In genomic region chrX:26918633-26919032, GRCh38 we compare ENCODE assay signal across 8 cellular contexts.
DNase-seq lines count a peak whose midpoint lies in the region; ATAC-seq and TF ChIP-seq lines count a peak whose summit lies in the region.

No MANE protein-coding gene starts in this region.

- no peak overlapping the region for H3K4ac ChIP-seq in trophoblast cell (ENCODE audit: low read depth, low read length)

- WGBS in trophoblast cell (ENCODE audit: extremely low coverage, insufficient coverage, insufficient read length), result no CpG with 5 or more reads among the region's 4 CpGs

- H2BK5ac ChIP-seq in trophoblast cell (ENCODE audit: low read depth, low read length, poor library complexity), result no peak overlapping the region

- DNase-seq in NCI-H1105 treated with DMSO at 0.1 percent for 48 hours (lab: John Stamatoyannopoulos, UW), result peak; percentile 1
- DNase-seq in NCI-H1105 (lab: John Stamatoyannopoulos, UW), result no peak
- DNase-seq in brain microvascular endothelial cell, result peak; percentile 63
- peak; percentile 7 to 15 for DNase-seq in trophoblast cell
- DNase-seq in C1 segment of cervical spinal cord (lab: John Stamatoyannopoulos, UW), result no peak
- no peak for DNase-seq in Right ventricle myocardium inferior (ENCODE audit: missing footprints)

- no peak overlapping the region for H3K23ac ChIP-seq in trophoblast cell (ENCODE audit: low read length)

- intact Hi-C loops in Right ventricle myocardium inferior (cut with DNase I), result no loop called here

- H3K4me1 ChIP-seq in KMS-11 (ENCODE audit: low read depth, poor library complexity, severe bottlenecking), result no peaks in the 10 kb centered on the region
- no peaks in the 10 kb centered on the region for H3K4me1 ChIP-seq in trophoblast cell (ENCODE audit: control insufficient read depth in 1 of 2, insufficient read depth in 2 of 2, low read length in 2 of 2)

- TF ChIP-seq CTCF in KMS-11 (conservative IDR thresholded peaks at IDR 0.05; ENCODE audit: low read depth, low read length) (peak; percentile 30; the same call in 1 of the 2 replicates), brain microvascular endothelial cell (IDR thresholded peaks at IDR 0.05; ENCODE audit: low read depth, low read length, missing control alignments) (peak; percentile 59)

- ATAC-seq in HG03378 (IDR thresholded peaks at IDR 0.05; ENCODE audit: unreplicated experiment) (no peak), Right ventricle myocardium inferior (no peak)

- H3K27me3 ChIP-seq in KMS-11 (ENCODE audit: insufficient read depth, low read depth), result no peaks in the 10 kb centered on the region
- H3K27me3 ChIP-seq in brain microvascular endothelial cell (replicated peaks), result no peaks in the 10 kb centered on the region
- H3K27me3 ChIP-seq in trophoblast cell (ENCODE audit: insufficient read depth, low read length), result no peaks in the 10 kb centered on the region

- H2AK5ac ChIP-seq in trophoblast cell (ENCODE audit: low read length), result no peak overlapping the region

- H4K91ac ChIP-seq in trophoblast cell (ENCODE audit: low read depth, low read length), result no peak overlapping the region

- H3K18ac ChIP-seq in trophoblast cell (ENCODE audit: low read length), result no peak overlapping the region

- H3K14ac ChIP-seq in trophoblast cell (ENCODE audit: low read length), result no peak overlapping the region

- H4K12ac ChIP-seq in trophoblast cell (ENCODE audit: low read depth, low read length), result no peak overlapping the region

- no peak overlapping the region for H3K4me3 ChIP-seq in KMS-11 (IDR thresholded peaks at IDR 0.05; ENCODE audit: insufficient read depth, low read depth, low read length)
- no peak overlapping the region for H3K4me3 ChIP-seq in brain microvascular endothelial cell (ENCODE audit: low read depth, low read length)
- H3K4me3 ChIP-seq in trophoblast cell (ENCODE audit: low read depth, low read length), result no peak overlapping the region

- no peak overlapping the region for H2BK12ac ChIP-seq in trophoblast cell (ENCODE audit: low read length)

- H3K27ac ChIP-seq in KMS-11 (no peak overlapping the region), brain microvascular endothelial cell (no peak overlapping the region), trophoblast cell (ENCODE audit: low read depth, low read length) (no peak overlapping the region)

- no peak overlapping the region for H2AFZ ChIP-seq in KMS-11 (ENCODE audit: low read depth)
- H2AFZ ChIP-seq in trophoblast cell (ENCODE audit: insufficient read depth, low read length, poor library complexity), result no peak overlapping the region

- no peaks in the 10 kb centered on the region for H3K79me1 ChIP-seq in trophoblast cell (ENCODE audit: low read length)

- H3K9ac ChIP-seq in KMS-11, result no peak overlapping the region
- no peak overlapping the region for H3K9ac ChIP-seq in trophoblast cell (ENCODE audit: low read length)

- no peak overlapping the region for H3K4me2 ChIP-seq in KMS-11
- H3K4me2 ChIP-seq in trophoblast cell (ENCODE audit: low read length), result no peak overlapping the region

- no peak overlapping the region for H4K8ac ChIP-seq in trophoblast cell (ENCODE audit: low read depth, low read length)

- in situ Hi-C loops in brain microvascular endothelial cell (cut with HindIII; ENCODE audit: low pct_ligation_motif_present, low sequenced_read_pairs), result no loop called here

- no peak overlapping the region for H2BK120ac ChIP-seq in trophoblast cell (ENCODE audit: insufficient read depth, low read length, poor library complexity)

- no peaks in the 10 kb centered on the region for H3K36me3 ChIP-seq in KMS-11 (ENCODE audit: insufficient read depth)
- no peaks in the 10 kb centered on the region for H3K36me3 ChIP-seq in brain microvascular endothelial cell (replicated peaks)
- H3K36me3 ChIP-seq in trophoblast cell (ENCODE audit: control insufficient read depth in 1 of 2, insufficient read depth in 2 of 2, low read length in 2 of 2), result no peaks in the 10 kb centered on the region

- no peaks in the 10 kb centered on the region for H4K20me1 ChIP-seq in KMS-11 (ENCODE audit: insufficient read depth)

- no peaks in the 10 kb centered on the region for H3K9me3 ChIP-seq in trophoblast cell (ENCODE audit: insufficient read depth, low read depth, low read length)

- H3K79me2 ChIP-seq in KMS-11 (ENCODE audit: insufficient read depth, low read depth) (no peaks in the 10 kb centered on the region), trophoblast cell (ENCODE audit: control insufficient read depth, insufficient read depth, low read length, poor library complexity) (no peaks in the 10 kb centered on the region)

Comparison
In these comparisons a context has a peak if more than half of its experiments do, and no peak if none do; other contexts are left out.
1. DNase-seq: peak in NCI-H1105 treated with DMSO at 0.1 percent for 48 hours (single experiment), brain microvascular endothelial cell (single experiment) and trophoblast cell (2 of 2); none in NCI-H1105 (single experiment), C1 segment of cervical spinal cord (0 of 14) and Right ventricle myocardium inferior (single experiment).